Comparison of ENCODE assay signal across 19 cellular contexts in the genomic region with DNA sequence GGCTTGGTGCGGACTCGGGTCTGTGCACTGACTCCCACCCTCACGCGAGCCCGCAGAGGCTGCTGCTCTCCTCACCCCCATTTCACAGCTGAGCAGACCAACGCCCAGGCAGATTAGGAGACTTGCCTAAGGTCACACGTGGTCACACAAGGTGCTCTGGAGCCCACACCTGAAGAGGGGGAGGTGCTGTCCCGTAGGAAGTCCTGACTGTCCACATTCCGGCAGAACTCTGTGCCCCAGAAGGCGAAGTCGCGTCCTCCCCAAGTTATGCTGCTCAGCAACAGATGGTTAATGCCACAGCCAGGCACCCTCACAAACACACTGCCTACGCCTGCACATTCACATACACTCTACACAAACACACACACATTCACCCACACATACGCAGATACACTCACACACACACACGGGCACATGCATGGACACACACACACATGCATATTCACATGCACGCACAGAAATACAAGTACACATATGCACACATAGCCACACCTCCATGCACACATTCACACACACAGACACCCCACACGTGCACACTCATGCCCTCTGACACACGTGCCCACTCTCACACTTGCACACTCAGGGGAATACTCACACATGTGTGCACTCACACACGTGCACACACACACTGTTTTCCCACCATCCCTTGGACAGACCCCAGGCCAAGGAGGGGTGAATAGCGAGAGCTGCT. TPM values are rescaled to one million over a fixed set of nuclear protein-coding genes. Genes with fewer than 3 reads are reported as not detected.
"Had no signal": no experiment of that assay in that cellular context is flagged by ENCODE, and none has a peak within 500 bp of the region (broad histone marks: within the 10 kb centered on the region; RNA-seq: fewer than 3 reads in every experiment).

No MANE protein-coding gene starts in this region.

- H3K27me3 Mint-ChIP-seq: activated CD4-positive, alpha-beta T cell treated with anti-CD3 and anti-CD28 coated beads, Interleukin-2, amount 10 ng/mL, durations not matched to agents 24 days and 14 days had no signal

- H3K4me1 Mint-ChIP-seq: activated CD4-positive, alpha-beta T cell treated with anti-CD3 and anti-CD28 coated beads, Interleukin-2, amount 10 ng/mL, durations not matched to agents 24 days and 14 days had no signal

- H3K9me3 Mint-ChIP-seq: activated CD4-positive, alpha-beta T cell treated with anti-CD3 and anti-CD28 coated beads, Interleukin-2, amount 10 ng/mL, durations not matched to agents 24 days and 14 days; activated naive CD4-positive, alpha-beta T cell treated with anti-CD3 and anti-CD28 coated beads, Interleukin-2, amount 50 U/mL, for 72 hours; dendritic cell treated with granulocyte-macrophage colony-stimulating factor and Interleukin-4, amounts not matched to agents 40 ng/mL and 50 ng/mL, for 4 days; stimulated activated naive CD8-positive, alpha-beta T cell treated with anti-CD3 and anti-CD28 coated beads, Interleukin-15, Interleukin-2, amounts not matched to agents 100 ng/mL and 50 ng/mL, for 24 hours had no signal

- H3K36me3 ChIP-seq: prostate gland had no signal

- H3K27ac Mint-ChIP-seq: activated CD4-positive, alpha-beta T cell treated with anti-CD3 and anti-CD28 coated beads, Interleukin-2, amount 10 ng/mL, durations not matched to agents 24 days and 14 days; activated CD8-positive, alpha-beta T cell treated with anti-CD3 and anti-CD28 coated beads, Interleukin-2, amount 10 ng/mL, durations not matched to agents 7 days and 5 days; activated naive CD4-positive, alpha-beta T cell treated with anti-CD3 and anti-CD28 coated beads, Interleukin-2, amount 50 U/mL, for 72 hours; dendritic cell treated with granulocyte-macrophage colony-stimulating factor and Interleukin-4, amounts not matched to agents 40 ng/mL and 50 ng/mL, for 4 days; stimulated activated naive CD8-positive, alpha-beta T cell treated with anti-CD3 and anti-CD28 coated beads, Interleukin-15, Interleukin-2, amounts not matched to agents 100 ng/mL and 50 ng/mL, for 24 hours had no signal

- ATAC-seq: activated CD8-positive, alpha-beta T cell treated with anti-CD3 and anti-CD28 coated beads, Interleukin-2, amount 10 ng/mL, durations not matched to agents 7 days and 5 days; activated naive CD4-positive, alpha-beta T cell treated with anti-CD3 and anti-CD28 coated beads, Interleukin-2, amount 50 U/mL, for 72 hours; foreskin keratinocyte had no signal

- DNase-seq: activated CD4-positive, alpha-beta T cell treated with anti-CD3 and anti-CD28 coated beads, Interleukin-2, amount 10 ng/mL, durations not matched to agents 24 days and 14 days; activated CD4-positive, CD25-positive, alpha-beta regulatory T cell; activated CD8-positive, alpha-beta memory T cell treated with anti-CD3 and anti-CD28 coated beads, Interleukin-2, amount 50 U/mL, for 4 hours; activated CD8-positive, alpha-beta T cell treated with anti-CD3 and anti-CD28 coated beads, Interleukin-2, amount 10 ng/mL, durations not matched to agents 7 days and 5 days; activated gamma-delta T cell; activated T-cell treated with anti-CD3 and anti-CD28 coated beads, Interleukin-2, amount 50 U/mL, for 48 hours; amygdala; cerebellar nuclear complex; effector memory CD4-positive, alpha-beta T cell; foreskin keratinocyte; occipital lobe; T-helper 2 cell had no signal

- H3K9me3 ChIP-seq: body of pancreas, prostate gland had no signal

- H3K27me3 ChIP-seq: body of pancreas had no signal

- H3K36me3 Mint-ChIP-seq: activated naive CD4-positive, alpha-beta T cell treated with anti-CD3 and anti-CD28 coated beads, Interleukin-2, amount 50 U/mL, for 72 hours had no signal

- H3K27ac ChIP-seq: body of pancreas, foreskin keratinocyte, prostate gland had no signal

- H3K4me3 ChIP-seq: body of pancreas, lung, prostate gland had no signal

- H3K4me1 ChIP-seq: foreskin keratinocyte, prostate gland had no signal

- H3K4me3 Mint-ChIP-seq: activated CD4-positive, alpha-beta T cell treated with anti-CD3 and anti-CD28 coated beads, Interleukin-2, amount 10 ng/mL, durations not matched to agents 24 days and 14 days; activated CD8-positive, alpha-beta T cell treated with anti-CD3 and anti-CD28 coated beads, Interleukin-2, amount 10 ng/mL, durations not matched to agents 7 days and 5 days; dendritic cell treated with granulocyte-macrophage colony-stimulating factor and Interleukin-4, amounts not matched to agents 40 ng/mL and 50 ng/mL, for 4 days; stimulated activated naive CD8-positive, alpha-beta T cell treated with anti-CD3 and anti-CD28 coated beads, Interleukin-15, Interleukin-2, amounts not matched to agents 100 ng/mL and 50 ng/mL, for 24 hours had no signal

RNA-seq across cellular contexts. Expression of a gene that starts 4.0 kb away (rescaled TPM):
- total RNA-seq: activated CD4-positive, alpha-beta T cell treated with anti-CD3 and anti-CD28 coated beads, Interleukin-2, amount 10 ng/mL, durations not matched to agents 24 days and 14 days; activated CD8-positive, alpha-beta T cell treated with anti-CD3 and anti-CD28 coated beads, Interleukin-2, amount 10 ng/mL, durations not matched to agents 7 days and 5 days; activated naive CD4-positive, alpha-beta T cell treated with anti-CD3 and anti-CD28 coated beads, Interleukin-2, amount 50 U/mL, for 72 hours; foreskin keratinocyte; occipital lobe; temporal lobe had no signal

RNA-seq across cellular contexts. Expression of a gene that starts 21.0 kb away (rescaled TPM):
- total RNA-seq: activated CD8-positive, alpha-beta T cell treated with anti-CD3 and anti-CD28 coated beads, Interleukin-2, amount 10 ng/mL, durations not matched to agents 7 days and 5 days; foreskin keratinocyte had no signal
